In genomic region chr3:13231781-13232515, GRCh38 we compare ENCODE assay signal across 22 cellular contexts.
A peak's percentile ranks its signal among the peaks of the same experiment; 100 is the strongest.
DNase-seq lines count a peak whose midpoint lies in the region; FAIRE-seq and TF ChIP-seq lines count a peak whose summit lies in the region.
"Had no signal": no experiment of that assay in that cellular context is flagged by ENCODE, and none has a peak within 500 bp of the region (broad histone marks: within the 10 kb centered on the region; RNA-seq: fewer than 3 reads in every experiment).

No MANE protein-coding gene starts in this region.

- H3K14ac ChIP-seq in H1 (ENCODE audit: insufficient read length) (no peak overlapping the region), neuronal stem cell (ENCODE audit: low read length) (no peak overlapping the region)

- H2BK15ac ChIP-seq in H1 (ENCODE audit: low read length) = no peak overlapping the region
- H2BK15ac ChIP-seq in neuronal stem cell (ENCODE audit: low read length) = peak overlapping the region; percentile 23

- WGBS in H1 (ENCODE audit: extremely low coverage in 1 of 2, insufficient coverage in 1 of 2, insufficient read length in 1 of 2, insufficient replicate concordance in 2 of 2, low coverage in 1 of 2, low lambda C conversion rate in 2 of 2, missing lambda C conversion rate in 1 of 2), 2 experiments = 81% methylated on average over 17 of the region's 18 CpGs; no CpG with 5 or more reads in 1 of the 2 experiments
- no CpG with 5 or more reads among the region's 18 CpGs for WGBS in neuronal stem cell (ENCODE audit: extremely low coverage in 2 of 2, insufficient read length in 2 of 2, insufficient replicate concordance in 1 of 2), 2 donors

- H3K27ac ChIP-seq in H1 (ENCODE audit: low read depth, low read length) (no peak overlapping the region), neuronal stem cell (replicated peaks; ENCODE audit: low read length) (no peak overlapping the region)
- H3K27ac ChIP-seq: 22Rv1, RWPE1, SJCRH30 had no signal

- H3K4ac ChIP-seq in H1 (replicated peaks; ENCODE audit: insufficient read length, low read depth, low read length) (no peak overlapping the region), neuronal stem cell (ENCODE audit: low read length) (peak overlapping the region; percentile 71)

- POLR2A ChIA-PET in H1 (lab: Charles Lee; ENCODE audit: partially characterized antibody) = no interaction called here

- H3K18ac ChIP-seq in H1 (ENCODE audit: extremely low read depth, low read length) = no peak overlapping the region
- H3K18ac ChIP-seq in neuronal stem cell (ENCODE audit: low read length) = no peak overlapping the region

- CTCF ChIA-PET in H1 (lab: Charles Lee; ENCODE audit: partially characterized antibody) = interaction anchor here (0.9 to 4.1 kb wide), 10 partner anchors 12 to 184 kb away, joined by 3 to 49 read pairs (median 4); no protein-coding TSS in a partner anchor

- no peak overlapping the region for H3K56ac ChIP-seq in H1 (replicated peaks; ENCODE audit: insufficient read length, low read depth, low read length)

- no peaks in the 10 kb centered on the region for H3K9me3 ChIP-seq in H1 (ENCODE audit: insufficient read depth in 2 of 2, low read depth in 1 of 2, low read length in 1 of 2)
- H3K9me3 ChIP-seq in neuronal stem cell (replicated peaks in 1 of 2; ENCODE audit: control insufficient read depth in 2 of 2, insufficient read depth in 1 of 2, low read depth in 1 of 2, low read length in 2 of 2) = no peaks in the 10 kb centered on the region
- H3K9me3 ChIP-seq: Caco-2, SJCRH30 had no signal

- H2BK5ac ChIP-seq in H1 (ENCODE audit: low read depth, low read length) = no peak overlapping the region
- H2BK5ac ChIP-seq in neuronal stem cell (ENCODE audit: low read length) = no peak overlapping the region

- no peak overlapping the region for H2BK12ac ChIP-seq in H1 (ENCODE audit: low read depth, low read length)
- no peak overlapping the region for H2BK12ac ChIP-seq in neuronal stem cell (ENCODE audit: low read length)

- H3K23ac ChIP-seq in H1 (ENCODE audit: insufficient read length) = no peak overlapping the region
- H3K23ac ChIP-seq in neuronal stem cell (ENCODE audit: low read depth, low read length, poor library complexity) = peak overlapping the region; percentile 82

- H2AK5ac ChIP-seq in H1 (ENCODE audit: low read depth, low read length) = peak overlapping the region; percentile 9; the same call in 1 of the 2 replicates
- H2AK5ac ChIP-seq in neuronal stem cell (ENCODE audit: low read depth, low read length) = no peak overlapping the region

- no peaks in the 10 kb centered on the region for H3K79me1 ChIP-seq in H1 (ENCODE audit: low read depth, low read length)
- peaks cover 2% of the 10 kb centered on the region for H3K79me1 ChIP-seq in neuronal stem cell (ENCODE audit: low read depth, low read length)

- H3K4me3 ChIP-seq in H7 (ENCODE audit: insufficient read depth, low read depth, low read length) (no peak overlapping the region), H1 (ENCODE audit: extremely low read depth in 1 of 4, insufficient read depth in 2 of 4, low read depth in 3 of 4, low read length in 4 of 4) (no peak overlapping the region), neuronal stem cell (ENCODE audit: low read length in 2 of 2) (no peak overlapping the region)
- H3K4me3 ChIP-seq: SJCRH30 had no signal

- H3K4me2 ChIP-seq in H1 (ENCODE audit: insufficient read depth in 1 of 2, low read depth in 2 of 2, low read length in 2 of 2) (no peak overlapping the region), neuronal stem cell (ENCODE audit: insufficient read depth, low read length, poor library complexity, severe bottlenecking) (no peak overlapping the region)

- H3K79me2 ChIP-seq in H1 (ENCODE audit: control insufficient read depth in 1 of 2, insufficient read depth in 2 of 2, low read length in 2 of 2) = no peaks in the 10 kb centered on the region

- no peak for TF ChIP-seq RAD21 in H1 (IDR thresholded peaks at IDR 0.05 in 1 of 2, conservative IDR thresholded peaks at IDR 0.05 in 1 of 2; ENCODE audit: low read depth in 2 of 2, low read length in 2 of 2)

- H2BK120ac ChIP-seq in H1 (replicated peaks; ENCODE audit: low read depth, low read length) (no peak overlapping the region), neuronal stem cell (ENCODE audit: low read depth, low read length) (no peak overlapping the region)

- H3K9ac ChIP-seq in H1 (replicated peaks in 1 of 4; ENCODE audit: extremely low read depth in 1 of 4, low read depth in 3 of 4, low read length in 3 of 4) (no peak overlapping the region), neuronal stem cell (ENCODE audit: low read depth, low read length, poor library complexity) (peak overlapping the region; percentile 67)

- H3K23me2 ChIP-seq in H1 (ENCODE audit: low read depth, low read length) = no peaks in the 10 kb centered on the region

- DNase-seq in DMS 273 (lab: John Stamatoyannopoulos, UW; ENCODE audit: unreplicated experiment) (peak; percentile 16), DMS 273 treated with DMSO at 0.1 percent for 48 hours (lab: John Stamatoyannopoulos, UW) (no peak), H7 (peak; percentile 61), H1 (ENCODE audit: low read depth in 1 of 2, low spot score in 2 of 2) (no peak), neuronal stem cell (ENCODE audit: low spot score) (no peak), GM13976 (ENCODE audit: low spot score) (no peak), GM10266 (ENCODE audit: extremely low spot score) (no peak), NCI-H2227 (lab: John Stamatoyannopoulos, UW; ENCODE audit: unreplicated experiment) (no peak)
- DNase-seq: Caco-2; CD4-positive, alpha-beta T cell; DMS53; KG1; MV-4-11; NCI-H1694 treated with DMSO at 0.1 percent for 48 hours; NCI-H510A; NCI-H748 treated with DMSO at 0.1 percent for 48 hours; NK-92 treated with Interleukin-12 subunit alpha and Interleukin-12 subunit beta, amount 100 ng/mL, for 24 hours; OCI-M1; SJCRH30; SW 1271 had no signal

- no peaks in the 10 kb centered on the region for H4K20me1 ChIP-seq in H1 (replicated peaks in 1 of 2; ENCODE audit: control insufficient read depth in 1 of 2, insufficient read depth in 2 of 2, low read length in 2 of 2)

- H2BK20ac ChIP-seq in H1 (ENCODE audit: low read length) = no peak overlapping the region

- H4K8ac ChIP-seq in H1 (ENCODE audit: extremely low read depth, insufficient read depth, low read length) (no peak overlapping the region), neuronal stem cell (ENCODE audit: low read depth, low read length) (peak overlapping the region; percentile 86)

- H3K27me3 ChIP-seq in H7 (ENCODE audit: control insufficient read depth, insufficient read depth, low read length) (no peaks in the 10 kb centered on the region), H1 (replicated peaks in 1 of 4; ENCODE audit: control insufficient read depth in 3 of 4, extremely low read depth in 1 of 4, insufficient read depth in 3 of 4, low read length in 3 of 4) (no peaks in the 10 kb centered on the region), neuronal stem cell (ENCODE audit: control insufficient read depth in 3 of 3, insufficient read depth in 3 of 3, low read depth in 1 of 3, low read length in 3 of 3) (no peaks in the 10 kb centered on the region)

- H3K4me1 ChIP-seq in H1 (replicated peaks in 1 of 4; ENCODE audit: control insufficient read depth in 3 of 4, insufficient read depth in 4 of 4, low read length in 3 of 4) (peaks cover 0 to 11% (median 7%) of the 10 kb centered on the region in 4 experiments; a peak in 5 of 7 replicates), neuronal stem cell (ENCODE audit: control insufficient read depth in 2 of 2, insufficient read depth in 1 of 2, low read depth in 1 of 2, low read length in 2 of 2) (peaks cover 1 to 4% of the 10 kb centered on the region in 2 donors)
- H3K4me1 ChIP-seq: Caco-2, SJCRH30 had no signal

- H4K5ac ChIP-seq in H1 (ENCODE audit: insufficient read length, low read depth, low read length) = no peak overlapping the region

- in situ Hi-C loops in GM13976 (cut with MboI; ENCODE audit: low sequenced_read_pairs, unreplicated experiment) = no loop called here

- no peak for FAIRE-seq in H1 (lab: Jason Lieb, UNC)

- H2AFZ ChIP-seq in H1 (ENCODE audit: low read length) (no peak overlapping the region), neuronal stem cell (ENCODE audit: low read length) (no peak overlapping the region)

- H3K36me3 ChIP-seq in H7 (replicated peaks; ENCODE audit: control insufficient read depth, insufficient read depth, low read length) (no peaks in the 10 kb centered on the region), H1 (ENCODE audit: control insufficient read depth in 2 of 4, insufficient read depth in 4 of 4, low read length in 3 of 4) (no peaks in the 10 kb centered on the region), neuronal stem cell (replicated peaks in 1 of 2; ENCODE audit: control insufficient read depth in 2 of 2, insufficient read depth in 2 of 2, low read length in 2 of 2) (no peaks in the 10 kb centered on the region)
- H3K36me3 ChIP-seq: SJCRH30 had no signal

- TF ChIP-seq POLR2A in H1 (IDR thresholded peaks at IDR 0.05; ENCODE audit: control extremely low read depth in 1 of 2, low read depth in 2 of 2, low read length in 2 of 2) = no peak

- TF ChIP-seq CTCF in H1 (IDR thresholded peaks at IDR 0.05; ENCODE audit: control extremely low read depth in 1 of 3, insufficient read depth in 1 of 3, low read depth in 1 of 3, low read length in 3 of 3) = no peak
- TF ChIP-seq CTCF in GM13976 (IDR thresholded peaks at IDR 0.05; ENCODE audit: borderline replicate concordance, control extremely low read depth, extremely low read depth, insufficient read depth, missing control alignments) = no peak
- TF ChIP-seq CTCF in GM10266 (IDR thresholded peaks at IDR 0.05; ENCODE audit: control insufficient read depth, insufficient read depth, low read depth, missing control alignments) = no peak

- TF ChIP-seq EP300 in H1 (IDR thresholded peaks at IDR 0.05; ENCODE audit: borderline replicate concordance in 1 of 2, low read depth in 2 of 2, low read length in 2 of 2) = no peak

- H4K91ac ChIP-seq in H1 (replicated peaks; ENCODE audit: insufficient read length, low read length) = no peak overlapping the region
- H4K91ac ChIP-seq in neuronal stem cell (ENCODE audit: low read depth, low read length, poor library complexity) = no peak overlapping the region

TF ChIP-seq in H1, 55 proteins besides CTCF, POLR2A, EP300 and RAD21:
- TF ChIP-seq GABPA (IDR thresholded peaks at IDR 0.05; ENCODE audit: borderline replicate concordance, insufficient read depth, low read length) (no peak), POLR2AphosphoS5 (IDR thresholded peaks at IDR 0.05; ENCODE audit: low read depth, low read length) (no peak)

Comparison
In these comparisons a context has a peak if more than half of its experiments do, and no peak if none do; other contexts are left out.
1. DNase-seq: peak in DMS 273 (single experiment) and H7 (single experiment); none in DMS 273 treated with DMSO at 0.1 percent for 48 hours (single experiment), H1 (0 of 2), neuronal stem cell (single experiment), GM13976 (single experiment), GM10266 (single experiment) and NCI-H2227 (single experiment).